ENCODE assay signal across 12 cellular contexts in the genomic region with DNA sequence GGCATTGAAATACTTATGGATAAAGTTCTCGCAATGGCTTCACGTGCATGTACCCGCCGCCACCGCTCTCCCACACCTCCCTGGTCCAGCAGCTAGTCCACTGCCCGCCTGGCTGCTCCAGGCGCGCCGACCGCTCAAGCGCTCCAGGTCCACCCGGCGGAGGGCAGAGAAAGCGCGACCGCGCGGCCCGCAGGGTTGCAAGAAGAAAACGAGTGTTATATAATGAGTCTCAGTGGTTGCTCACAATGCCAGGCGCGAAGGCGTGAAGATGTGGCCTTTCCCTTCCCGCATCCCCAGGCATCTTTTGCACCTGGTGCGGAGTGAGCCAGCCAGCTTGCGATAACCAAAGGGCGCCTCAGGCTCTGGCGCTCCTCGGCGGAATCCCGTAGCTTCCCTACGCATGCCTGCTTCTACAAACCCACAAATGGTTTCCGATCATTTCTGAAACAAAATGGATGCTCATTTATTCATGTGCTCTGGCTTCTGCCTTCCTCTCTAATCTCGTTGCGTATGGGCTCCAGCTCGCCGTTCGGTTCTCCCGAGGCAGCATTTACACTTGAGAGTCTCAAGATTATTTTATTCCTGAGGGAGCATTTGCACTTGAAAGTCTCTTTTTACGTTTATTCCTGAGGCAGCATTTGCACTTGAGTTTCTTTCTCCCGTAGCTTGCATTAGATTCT. TPM values are rescaled to one million over a fixed set of nuclear protein-coding genes. Genes with fewer than 3 reads are reported as not detected.
DNase-seq lines count a peak whose midpoint lies in the region; TF ChIP-seq lines count a peak whose summit lies in the region.
"Had no signal": no experiment of that assay in that cellular context is flagged by ENCODE, and none has a peak within 500 bp of the region (broad histone marks: within the 10 kb centered on the region; RNA-seq: fewer than 3 reads in every experiment).

No MANE protein-coding gene starts in this region.

- H3K4me2 ChIP-seq in trophoblast cell (ENCODE audit: low read length): peak overlapping the region; percentile 27
- H3K4me2 ChIP-seq: PC-9 had no signal

- no peak overlapping the region for H3K14ac ChIP-seq in trophoblast cell (ENCODE audit: low read length)

- H3K23ac ChIP-seq in trophoblast cell (ENCODE audit: low read length): no peak overlapping the region

- H2AK5ac ChIP-seq in trophoblast cell (ENCODE audit: low read length): no peak overlapping the region

- no peak overlapping the region for H3K4ac ChIP-seq in trophoblast cell (ENCODE audit: low read depth, low read length)

- H3K79me2 ChIP-seq in trophoblast cell (ENCODE audit: control insufficient read depth, insufficient read depth, low read length, poor library complexity): no peaks in the 10 kb centered on the region

- no peak overlapping the region for H2BK5ac ChIP-seq in trophoblast cell (ENCODE audit: low read depth, low read length, poor library complexity)

- H3K4me3 ChIP-seq in trophoblast cell (ENCODE audit: low read depth, low read length): peak overlapping the region; percentile 34
- H3K4me3 ChIP-seq in HAP-1: no peak overlapping the region
- H3K4me3 ChIP-seq: PC-9 had no signal

- H3K4me1 ChIP-seq in ES-I3 (ENCODE audit: insufficient read depth, low read length) (peaks cover 7% of the 10 kb centered on the region), trophoblast cell (ENCODE audit: control insufficient read depth in 1 of 2, insufficient read depth in 2 of 2, low read length in 2 of 2) (peaks cover 17 to 24% of the 10 kb centered on the region in 2 experiments), HAP-1 (no peaks in the 10 kb centered on the region)

- no peak overlapping the region for H4K91ac ChIP-seq in trophoblast cell (ENCODE audit: low read depth, low read length)

- H3K27ac ChIP-seq in trophoblast cell (ENCODE audit: low read depth, low read length): no peak overlapping the region
- H3K27ac ChIP-seq: PC-9 had no signal

- DNase-seq in UCSD-AML1 (lab: John Stamatoyannopoulos, UW; ENCODE audit: unreplicated experiment): peak; percentile 5
- DNase-seq in erythroblast (lab: John Stamatoyannopoulos, UW): peak; percentile 28 to 35
- DNase-seq in trophoblast cell: peak in 1 of 2 donors; percentile 43
- no peak for DNase-seq in NOMO-1 treated with dmso at 0.1 percent for 144 hours (lab: John Stamatoyannopoulos, UW; ENCODE audit: unreplicated experiment)
- no peak for DNase-seq in SHP77 treated with DMSO at 0.1 percent for 48 hours (lab: John Stamatoyannopoulos, UW)
- no peak for DNase-seq in HAP-1 (ENCODE audit: low spot score in 2 of 2)
- DNase-seq: activated CD4-positive, CD25-positive, alpha-beta regulatory T cell; GF-D8; NCI-H2029; PC-9; substantia nigra had no signal

- H4K8ac ChIP-seq in trophoblast cell (ENCODE audit: low read depth, low read length): no peak overlapping the region

- no peak overlapping the region for H2BK120ac ChIP-seq in trophoblast cell (ENCODE audit: insufficient read depth, low read length, poor library complexity)

- TF ChIP-seq POLR2A in erythroblast (IDR thresholded peaks at IDR 0.05; ENCODE audit: low read length): no peak

- H3K79me1 ChIP-seq in trophoblast cell (ENCODE audit: low read length): peaks cover 4% of the 10 kb centered on the region

- H3K27me3 ChIP-seq in trophoblast cell (ENCODE audit: insufficient read depth, low read length) (peaks cover 61% of the 10 kb centered on the region), HAP-1 (ENCODE audit: low read depth) (no peaks in the 10 kb centered on the region)

- WGBS in trophoblast cell (ENCODE audit: extremely low coverage, insufficient coverage, insufficient read length): no CpG with 5 or more reads among the region's 41 CpGs

- no peak overlapping the region for H2BK12ac ChIP-seq in trophoblast cell (ENCODE audit: low read length)

- in situ Hi-C loops in HAP-1 (cut with MboI; ENCODE audit: low sequenced_read_pairs): no loop called here

- peak overlapping the region; percentile 28; the same call in 1 of the 2 replicates for H3K9ac ChIP-seq in ES-I3 (ENCODE audit: low read depth, low read length)
- no peak overlapping the region for H3K9ac ChIP-seq in trophoblast cell (ENCODE audit: low read length)

- no peak overlapping the region for H3K18ac ChIP-seq in trophoblast cell (ENCODE audit: low read length)

- H3K9me3 ChIP-seq in ES-I3 (ENCODE audit: control insufficient read depth, insufficient read depth, low read length) (no peaks in the 10 kb centered on the region), trophoblast cell (ENCODE audit: insufficient read depth, low read depth, low read length) (peaks cover 15% of the 10 kb centered on the region), HAP-1 (no peaks in the 10 kb centered on the region)

- H2AFZ ChIP-seq in trophoblast cell (ENCODE audit: insufficient read depth, low read length, poor library complexity): no peak overlapping the region
- H2AFZ ChIP-seq: PC-9 had no signal

- no peak overlapping the region for H4K12ac ChIP-seq in trophoblast cell (ENCODE audit: low read depth, low read length)

- no peaks in the 10 kb centered on the region for H3K36me3 ChIP-seq in ES-I3 (ENCODE audit: insufficient read depth, low read length)
- no peaks in the 10 kb centered on the region for H3K36me3 ChIP-seq in trophoblast cell (ENCODE audit: control insufficient read depth in 1 of 2, insufficient read depth in 2 of 2, low read length in 2 of 2)
- H3K36me3 ChIP-seq in HAP-1 (replicated peaks): peaks cover 43% of the 10 kb centered on the region

RNA-seq across cellular contexts. Expression of a gene that starts 25.7 kb away (rescaled TPM):
- polyA plus RNA-seq in trophoblast cell (2013): 9.6 and 11.0 TPM in 2 replicates

RNA-seq across cellular contexts. Expression of a gene that starts 26.1 kb away (rescaled TPM):
- polyA plus RNA-seq in trophoblast cell (2013): 0.47 and 0.58 TPM in 2 replicates

RNA-seq across cellular contexts. Expression of a gene that starts 40.6 kb away (rescaled TPM):
- 43.3 and 45.4 TPM in 2 replicates for polyA plus RNA-seq in trophoblast cell (2013)

Comparison
In these comparisons a context has a peak if more than half of its experiments do, and no peak if none do; other contexts are left out.
1. DNase-seq: peak in UCSD-AML1 (single experiment) and erythroblast (2 of 2); none in NOMO-1 treated with dmso at 0.1 percent for 144 hours (single experiment), SHP77 treated with DMSO at 0.1 percent for 48 hours (single experiment) and HAP-1 (0 of 2).